1 cellular context compared by ENCODE assay signal in the genomic region with DNA sequence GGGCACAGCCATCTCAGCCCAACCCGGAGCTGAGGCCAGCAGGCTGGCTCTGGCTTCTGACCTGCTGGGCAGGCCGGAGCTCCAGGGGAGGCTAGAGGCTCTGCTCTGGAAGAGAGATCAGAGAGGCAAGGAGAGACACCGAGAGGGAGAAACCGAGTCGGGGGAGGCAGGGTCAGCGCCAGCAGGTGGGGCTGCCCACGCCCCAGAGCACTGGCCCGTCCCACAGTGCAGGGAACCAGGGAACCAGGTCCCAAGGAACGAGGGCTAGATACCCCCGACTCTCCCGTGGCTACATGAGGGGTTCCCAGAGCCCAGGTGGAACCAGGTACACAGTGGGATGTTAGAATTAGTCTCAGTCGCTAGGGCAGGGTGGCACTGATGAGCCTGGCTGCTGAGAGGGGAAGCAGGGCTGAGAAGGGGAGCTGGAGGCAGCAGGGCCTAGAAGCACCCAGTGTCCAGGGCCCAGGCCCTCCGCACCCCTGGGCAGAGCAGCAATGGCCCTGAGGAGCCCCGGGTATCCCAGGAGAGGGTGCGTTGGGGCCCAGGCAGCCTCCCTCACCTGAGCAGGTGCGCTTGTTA.
TF ChIP-seq lines count a peak whose summit lies in the region.

No MANE protein-coding gene starts in this region.

TF ChIP-seq in SK-N-SH treated with all-trans-retinoic acid at 6 μM for 48 hours, 23 proteins besides CTCF, POLR2A, EP300 and RAD21 (continued from another document):
- TF ChIP-seq, protein P1, sequence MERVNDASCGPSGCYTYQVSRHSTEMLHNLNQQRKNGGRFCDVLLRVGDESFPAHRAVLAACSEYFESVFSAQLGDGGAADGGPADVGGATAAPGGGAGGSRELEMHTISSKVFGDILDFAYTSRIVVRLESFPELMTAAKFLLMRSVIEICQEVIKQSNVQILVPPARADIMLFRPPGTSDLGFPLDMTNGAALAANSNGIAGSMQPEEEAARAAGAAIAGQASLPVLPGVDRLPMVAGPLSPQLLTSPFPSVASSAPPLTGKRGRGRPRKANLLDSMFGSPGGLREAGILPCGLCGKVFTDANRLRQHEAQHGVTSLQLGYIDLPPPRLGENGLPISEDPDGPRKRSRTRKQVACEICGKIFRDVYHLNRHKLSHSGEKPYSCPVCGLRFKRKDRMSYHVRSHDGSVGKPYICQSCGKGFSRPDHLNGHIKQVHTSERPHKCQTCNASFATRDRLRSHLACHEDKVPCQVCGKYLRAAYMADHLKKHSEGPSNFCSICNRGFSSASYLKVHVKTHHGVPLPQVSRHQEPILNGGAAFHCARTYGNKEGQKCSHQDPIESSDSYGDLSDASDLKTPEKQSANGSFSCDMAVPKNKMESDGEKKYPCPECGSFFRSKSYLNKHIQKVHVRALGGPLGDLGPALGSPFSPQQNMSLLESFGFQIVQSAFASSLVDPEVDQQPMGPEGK (CRISPR knock-in tag; IDR thresholded peaks at IDR 0.05; ENCODE audit: borderline replicate concordance): no peak
- TF ChIP-seq ISL1 (CRISPR knock-in tag; IDR thresholded peaks at IDR 0.05) (no peak), ZNF70 (CRISPR knock-in tag; IDR thresholded peaks at IDR 0.05) (no peak)
- TF ChIP-seq, protein P2, sequence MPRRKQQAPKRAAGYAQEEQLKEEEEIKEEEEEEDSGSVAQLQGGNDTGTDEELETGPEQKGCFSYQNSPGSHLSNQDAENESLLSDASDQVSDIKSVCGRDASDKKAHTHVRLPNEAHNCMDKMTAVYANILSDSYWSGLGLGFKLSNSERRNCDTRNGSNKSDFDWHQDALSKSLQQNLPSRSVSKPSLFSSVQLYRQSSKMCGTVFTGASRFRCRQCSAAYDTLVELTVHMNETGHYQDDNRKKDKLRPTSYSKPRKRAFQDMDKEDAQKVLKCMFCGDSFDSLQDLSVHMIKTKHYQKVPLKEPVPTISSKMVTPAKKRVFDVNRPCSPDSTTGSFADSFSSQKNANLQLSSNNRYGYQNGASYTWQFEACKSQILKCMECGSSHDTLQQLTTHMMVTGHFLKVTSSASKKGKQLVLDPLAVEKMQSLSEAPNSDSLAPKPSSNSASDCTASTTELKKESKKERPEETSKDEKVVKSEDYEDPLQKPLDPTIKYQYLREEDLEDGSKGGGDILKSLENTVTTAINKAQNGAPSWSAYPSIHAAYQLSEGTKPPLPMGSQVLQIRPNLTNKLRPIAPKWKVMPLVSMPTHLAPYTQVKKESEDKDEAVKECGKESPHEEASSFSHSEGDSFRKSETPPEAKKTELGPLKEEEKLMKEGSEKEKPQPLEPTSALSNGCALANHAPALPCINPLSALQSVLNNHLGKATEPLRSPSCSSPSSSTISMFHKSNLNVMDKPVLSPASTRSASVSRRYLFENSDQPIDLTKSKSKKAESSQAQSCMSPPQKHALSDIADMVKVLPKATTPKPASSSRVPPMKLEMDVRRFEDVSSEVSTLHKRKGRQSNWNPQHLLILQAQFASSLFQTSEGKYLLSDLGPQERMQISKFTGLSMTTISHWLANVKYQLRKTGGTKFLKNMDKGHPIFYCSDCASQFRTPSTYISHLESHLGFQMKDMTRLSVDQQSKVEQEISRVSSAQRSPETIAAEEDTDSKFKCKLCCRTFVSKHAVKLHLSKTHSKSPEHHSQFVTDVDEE (CRISPR knock-in tag; IDR thresholded peaks at IDR 0.05): no peak
